In genomic region chr19:48795855-48796142, GRCh38 we compare ENCODE assay signal across 8 cellular contexts. TPM values are rescaled to one million over a fixed set of nuclear protein-coding genes. Genes with fewer than 3 reads are reported as not detected.
DNase-seq lines count a peak whose midpoint lies in the region; ATAC-seq and TF ChIP-seq lines count a peak whose summit lies in the region.
"Had no signal": no experiment of that assay in that cellular context is flagged by ENCODE, and none has a peak within 500 bp of the region (broad histone marks: within the 10 kb centered on the region; RNA-seq: fewer than 3 reads in every experiment).

No MANE protein-coding gene starts in this region.

- peaks cover 12% of the 10 kb centered on the region for H3K27me3 Mint-ChIP-seq in GM23338 (ENCODE audit: insufficient read depth, low read depth, poor library complexity)

- H3K36me3 Mint-ChIP-seq in GM23338 (ENCODE audit: low read depth), result no peaks in the 10 kb centered on the region; the same call in 2 of the 3 replicates

- H2AFZ ChIP-seq in GM23338, result no peak overlapping the region

- H3K27ac Mint-ChIP-seq in GM23338, result no peak overlapping the region

- 33 to 55% (median 37%) methylated on average over 1 to 3 of the region's 3 CpGs for WGBS in adrenal gland, 4 donors

- H3F3A ChIP-seq in GM23338 (replicated peaks; ENCODE audit: low read depth), result peaks cover 5% of the 10 kb centered on the region; the same call in 1 of the 2 replicates

- H3K36me3 ChIP-seq in GM23338 (ENCODE audit: insufficient read depth) (no peaks in the 10 kb centered on the region), adrenal gland (replicated peaks in 1 of 2) (no peaks in the 10 kb centered on the region), lower lobe of right lung (peaks cover 12% of the 10 kb centered on the region), subcutaneous abdominal adipose tissue (ENCODE audit: control insufficient read depth in 5 of 5, insufficient read depth in 5 of 5, low read length in 5 of 5) (peaks cover 0 to 7% (median 3%) of the 10 kb centered on the region in 5 donors)

- peak overlapping the region in 1 of 5 donors; percentile 68 for H3K9ac ChIP-seq in subcutaneous abdominal adipose tissue (ENCODE audit: low read length in 5 of 5)

- H3K4me1 Mint-ChIP-seq in GM23338, result peaks cover 26% of the 10 kb centered on the region; the same call in 2 of the 3 replicates

- TF ChIP-seq CTCF in GM23338 (conservative IDR thresholded peaks at IDR 0.05; ENCODE audit: low read depth in 2 of 2) (no peak), adrenal gland (IDR thresholded peaks at IDR 0.05) (no peak), lower lobe of right lung (IDR thresholded peaks at IDR 0.05) (no peak), GM10248 (IDR thresholded peaks at IDR 0.05; ENCODE audit: control extremely low read depth, extremely low read depth, low read depth, missing control alignments) (no peak)

- ATAC-seq in GM23338 (no peak), lower lobe of right lung (peak; percentile 4 to 11)

- no peaks in the 10 kb centered on the region for H4K20me1 ChIP-seq in GM23338 (replicated peaks; ENCODE audit: insufficient read depth)

- CTCF ChIA-PET in GM10248 (lab: Yijun Ruan, JAX), result interaction anchor here (0.6 to 13.1 kb wide), 37 partner anchors 8 to 402 kb away, joined by 3 to 291 read pairs (median 4); partner anchors contain the start of genes BCAT2, CA11, FUT2 and GYS1

- no peak for TF ChIP-seq POLR2A in adrenal gland (IDR thresholded peaks at IDR 0.05)

- H3K27ac ChIP-seq in GM23338 (ENCODE audit: low read depth) (no peak overlapping the region), adrenal gland (peak overlapping the region in 4 of 5 donors; percentile 55 to 93 (median 82)), lower lobe of right lung (peak overlapping the region; percentile 71), subcutaneous abdominal adipose tissue (ENCODE audit: low read depth, low read length) (peak overlapping the region; percentile 86)

- intact Hi-C loops in adrenal gland (cut with DNase I), result loop anchor here (2.0 to 5.0 kb wide), 4 partner anchors 37 to 177 kb away; no protein-coding TSS in a partner anchor
- intact Hi-C loops in lower lobe of right lung (cut with DNase I), result no loop called here

- POLR2A ChIA-PET in GM10248 (lab: Yijun Ruan, JAX), result interaction anchor here (1.0 to 1.5 kb wide), 2 partner anchors 17 to 33 kb away, joined by 3 to 4 read pairs; no protein-coding TSS in a partner anchor

- H3K4me3 ChIP-seq in GM23338 (no peak overlapping the region), adrenal gland (no peak overlapping the region), lower lobe of right lung (no peak overlapping the region), subcutaneous abdominal adipose tissue (ENCODE audit: low read depth in 1 of 5, low read length in 5 of 5) (no peak overlapping the region)

- DNase-seq in GM23338 (ENCODE audit: low spot score), result no peak
- DNase-seq in adrenal gland, result peak in 4 of 7 donors; percentile 46 to 79 (median 59)
- DNase-seq in lower lobe of right lung, result no peak
- no peak for DNase-seq in NCI-H2196 (lab: John Stamatoyannopoulos, UW; ENCODE audit: unreplicated experiment)
- no peak for DNase-seq in GM10248 (ENCODE audit: extremely low spot score)
- no peak for DNase-seq in stimulated activated CD4-positive, alpha-beta T cell treated with anti-CD3 and anti-CD28 coated beads, Interleukin-12 subunit alpha, Interleukin-12 subunit beta, amount 100 ng/mL, for 4 hours

- H3K4me1 ChIP-seq in GM23338 (ENCODE audit: insufficient read depth), result peaks cover 14% of the 10 kb centered on the region
- peaks cover 0 to 11% of the 10 kb centered on the region in 2 donors for H3K4me1 ChIP-seq in adrenal gland (replicated peaks in 1 of 2)
- H3K4me1 ChIP-seq in lower lobe of right lung, result peaks cover 18% of the 10 kb centered on the region
- H3K4me1 ChIP-seq in subcutaneous abdominal adipose tissue (ENCODE audit: control insufficient read depth in 5 of 5, insufficient read depth in 5 of 5, low read length in 5 of 5), result peaks cover 9 to 18% (median 17%) of the 10 kb centered on the region in 5 donors

- no peak overlapping the region for H3K4me2 ChIP-seq in GM23338

- H3K9me2 ChIP-seq in GM23338 (ENCODE audit: insufficient read depth), result no peaks in the 10 kb centered on the region

- no peaks in the 10 kb centered on the region for H3K27me3 ChIP-seq in GM23338 (ENCODE audit: insufficient read depth)
- no peaks in the 10 kb centered on the region for H3K27me3 ChIP-seq in adrenal gland
- H3K27me3 ChIP-seq in lower lobe of right lung (ENCODE audit: low read depth), result no peaks in the 10 kb centered on the region
- peaks cover 0 to 4% (median 0%) of the 10 kb centered on the region in 5 donors for H3K27me3 ChIP-seq in subcutaneous abdominal adipose tissue (ENCODE audit: control insufficient read depth in 5 of 5, insufficient read depth in 4 of 5, low read length in 5 of 5)

- no peaks in the 10 kb centered on the region for H3K9me3 Mint-ChIP-seq in GM23338

- H3K4me3 Mint-ChIP-seq in GM23338, result peak overlapping the region; percentile 95; the same call in 1 of the 3 replicates

- H3K9me3 ChIP-seq in adrenal gland (replicated peaks in 1 of 3) (no peaks in the 10 kb centered on the region), lower lobe of right lung (no peaks in the 10 kb centered on the region), subcutaneous abdominal adipose tissue (ENCODE audit: control insufficient read depth in 5 of 5, low read length in 5 of 5) (no peaks in the 10 kb centered on the region)

- no peaks in the 10 kb centered on the region for H3K79me2 ChIP-seq in GM23338 (replicated peaks; ENCODE audit: insufficient read depth)

RNA-seq across cellular contexts. Expression of gene BCAT2, which starts 15.0 kb away (rescaled TPM):
- total RNA-seq in GM23338 (2014; rRNA removed; shearing (Covaris generic)), result 30.6 and 53.5 TPM in 2 replicates
- polyA plus RNA-seq in GM23338 (2016; fragmentation: Nextera tagmentation; extraction: Ambion mirVana) (30.4 and 35.8 TPM in 2 replicates), adrenal gland (100 to 1,000 TPM in 1 of 3 donors, 10 to 100 TPM in 2; 82.9 to 114 (median 87.6) TPM)
- total RNA-seq in adrenal gland (100 to 1,000 TPM in 7 of 8 donors, 10 to 100 TPM in 1; 81.9 to 163 (median 117) TPM), lower lobe of right lung (60.7 TPM)

RNA-seq across cellular contexts. Expression of gene FGF21, which starts 40.5 kb away (rescaled TPM):
- total RNA-seq in GM23338 (2014; rRNA removed; shearing (Covaris generic)), result 1.3 TPM in 1 of 2 replicates, not detected in the other
- polyA plus RNA-seq in GM23338 (2016; fragmentation: Nextera tagmentation; extraction: Ambion mirVana), result 0.78 and 1.1 TPM in 2 replicates
- not detected for total RNA-seq in adrenal gland
- not detected for polyA plus RNA-seq in adrenal gland
- not detected for total RNA-seq in lower lobe of right lung
- total RNA-seq: M059J had no signal

RNA-seq across cellular contexts. Expression of gene HSD17B14, which starts 40.5 kb away (rescaled TPM):
- 5.0 and 8.4 TPM in 2 replicates for total RNA-seq in GM23338 (2014; rRNA removed; shearing (Covaris generic))
- polyA plus RNA-seq in GM23338 (2016; fragmentation: Nextera tagmentation; extraction: Ambion mirVana) (11.6 and 11.7 TPM in 2 replicates), adrenal gland (100 to 1,000 TPM in 2 of 3 donors, 1 to 10 TPM in 1; 7.4 to 178 (median 135) TPM)
- total RNA-seq in adrenal gland (10 to 100 TPM; 33.0 to 63.0 (median 40.6) TPM), lower lobe of right lung (22.7 TPM)

RNA-seq across cellular contexts. Expression of gene FUT1, which starts 43.4 kb away (rescaled TPM):
- total RNA-seq in GM23338 (2014; rRNA removed; shearing (Covaris generic)), result 20.3 and 20.8 TPM in 2 replicates
- 4.4 and 4.7 TPM in 2 replicates for polyA plus RNA-seq in GM23338 (2016; fragmentation: Nextera tagmentation; extraction: Ambion mirVana)
- total RNA-seq in adrenal gland, result 1 to 10 TPM; 1.4 to 4.5 (median 2.4) TPM
- polyA plus RNA-seq in adrenal gland, result 1 to 10 TPM; 1.2 to 1.9 (median 1.7) TPM
- total RNA-seq in lower lobe of right lung, result 13.2 TPM

RNA-seq across cellular contexts. Expression of gene IZUMO1, which starts 49.1 kb away (rescaled TPM):
- 1.7 and 3.5 TPM in 2 replicates for total RNA-seq in GM23338 (2014; rRNA removed; shearing (Covaris generic))
- polyA plus RNA-seq in GM23338 (2016; fragmentation: Nextera tagmentation; extraction: Ambion mirVana), result 1.2 and 1.3 TPM in 2 replicates
- 1 to 10 TPM in 3 of 8 donors, under 1 TPM in 2, not detected in 3; 0.70 to 2.9 (median 1.8) TPM for total RNA-seq in adrenal gland
- polyA plus RNA-seq in adrenal gland, result 1 to 10 TPM in 2 of 3 donors, under 1 TPM in 1; 0.59 to 1.2 (median 1.2) TPM
- 2.9 TPM for total RNA-seq in lower lobe of right lung
- total RNA-seq: M059J had no signal

Comparison
In these comparisons a context has a peak if more than half of its experiments do, and no peak if none do; other contexts are left out.
1. DNase-seq: peak in adrenal gland (4 of 7); none in GM23338 (single experiment), lower lobe of right lung (single experiment), NCI-H2196 (single experiment), GM10248 (single experiment) and stimulated activated CD4-positive, alpha-beta T cell treated with anti-CD3 and anti-CD28 coated beads, Interleukin-12 subunit alpha, Interleukin-12 subunit beta, amount 100 ng/mL, for 4 hours (single experiment).